Comparison of ENCODE assay signal across 1 cellular context in genomic region chr6:42105714-42106662, GRCh38.
TF ChIP-seq lines count a peak whose summit lies in the region.

No MANE protein-coding gene starts in this region.

TF ChIP-seq in K562, 482 proteins besides CTCF, POLR2A, EP300 and RAD21:
- TF ChIP-seq ZBTB9 (CRISPR knock-in tag; IDR thresholded peaks at IDR 0.05) (peak; percentile 89; the same call in 1 of the 2 replicates), MTA2 (IDR thresholded peaks at IDR 0.05; ENCODE audit: low read depth) (no peak), BDP1 (IDR thresholded peaks at IDR 0.05; ENCODE audit: insufficient read depth, insufficient read length) (no peak)
